In genomic region chr14:72739446-72740405, GRCh38 we compare ENCODE assay signal across 10 cellular contexts.
"Had no signal": no experiment of that assay in that cellular context is flagged by ENCODE, and none has a peak within 500 bp of the region (broad histone marks: within the 10 kb centered on the region; RNA-seq: fewer than 3 reads in every experiment).

No MANE protein-coding gene starts in this region.

- H3K4me3 ChIP-seq: body of pancreas, skin epidermis had no signal

- H3K4me3 Mint-ChIP-seq: activated naive CD4-positive, alpha-beta T cell treated with anti-CD3 and anti-CD28 coated beads, Interleukin-2, amount 50 U/mL, for 24 hours had no signal

- H3K27me3 Mint-ChIP-seq: activated naive CD4-positive, alpha-beta T cell treated with anti-CD3 and anti-CD28 coated beads, Interleukin-2, amount 50 U/mL, for 24 hours had no signal

- H3K9me3 ChIP-seq: body of pancreas had no signal

- DNase-seq: activated CD4-positive, CD25-positive, alpha-beta regulatory T cell treated with anti-CD3 and anti-CD28 coated beads, Interleukin-2, amount 50 U/mL, for 72 hours; activated T-cell treated with anti-CD3 and anti-CD28 coated beads, Interleukin-2, amount 50 U/mL, for 1 hour; amniotic stem cell; body of pancreas; foreskin melanocyte; kidney; retina; SW 1271 had no signal

- H3K4me1 Mint-ChIP-seq: activated naive CD4-positive, alpha-beta T cell treated with anti-CD3 and anti-CD28 coated beads, Interleukin-2, amount 50 U/mL, for 24 hours had no signal

- H3K27ac ChIP-seq: body of pancreas, skin epidermis had no signal

- H3K36me3 Mint-ChIP-seq: activated naive CD4-positive, alpha-beta T cell treated with anti-CD3 and anti-CD28 coated beads, Interleukin-2, amount 50 U/mL, for 24 hours had no signal

- H3K9me3 Mint-ChIP-seq: activated naive CD4-positive, alpha-beta T cell treated with anti-CD3 and anti-CD28 coated beads, Interleukin-2, amount 50 U/mL, for 24 hours had no signal

- ATAC-seq: body of pancreas had no signal

- H3K27me3 ChIP-seq: body of pancreas had no signal

- H3K27ac Mint-ChIP-seq: activated naive CD4-positive, alpha-beta T cell treated with anti-CD3 and anti-CD28 coated beads, Interleukin-2, amount 50 U/mL, for 24 hours had no signal
